9 cellular contexts compared by ENCODE assay signal in genomic region chr3:185959609-185960517, GRCh38. TPM values are rescaled to one million over a fixed set of nuclear protein-coding genes. Genes with fewer than 3 reads are reported as not detected.
DNase-seq lines count a peak whose midpoint lies in the region; ATAC-seq and TF ChIP-seq lines count a peak whose summit lies in the region.
"Had no signal": no experiment of that assay in that cellular context is flagged by ENCODE, and none has a peak within 500 bp of the region (broad histone marks: within the 10 kb centered on the region; RNA-seq: fewer than 3 reads in every experiment).

No MANE protein-coding gene starts in this region.

- no peak for TF ChIP-seq EP300 in SK-N-SH (IDR thresholded peaks at IDR 0.05; ENCODE audit: borderline replicate concordance in 1 of 2, low read depth in 1 of 2, low read length in 1 of 2)

- H3K9me2 ChIP-seq in SK-N-SH, result no peaks in the 10 kb centered on the region

- POLR2A ChIA-PET in SK-N-SH (lab: Yijun Ruan, JAX), result no interaction called here

- H3K9me3 Mint-ChIP-seq in activated T-cell treated with anti-CD3 and anti-CD28 coated beads, Interleukin-2, amount 50 U/mL, for 4 hours, result peaks cover 3% of the 10 kb centered on the region

- H4K20me1 ChIP-seq in SK-N-SH (ENCODE audit: insufficient read depth), result no peaks in the 10 kb centered on the region

- CTCF ChIA-PET in SK-N-SH (lab: Yijun Ruan, JAX), result interaction anchor here (1.2 to 6.3 kb wide), 2 partner anchors 16 to 24 kb away, joined by 4 to 48 read pairs; no protein-coding TSS in a partner anchor

- H3K4me3 ChIP-seq in SK-N-SH (ENCODE audit: low read depth in 2 of 2, low read length in 1 of 2) (no peak overlapping the region), thoracic aorta (peak overlapping the region; percentile 66)

- H3K4me1 Mint-ChIP-seq in activated T-cell treated with anti-CD3 and anti-CD28 coated beads, Interleukin-2, amount 50 U/mL, for 4 hours (ENCODE audit: low read depth), result peaks cover 4% of the 10 kb centered on the region
- H3K4me1 Mint-ChIP-seq: memory B cell had no signal

- peaks cover 3% of the 10 kb centered on the region for H3K27me3 Mint-ChIP-seq in activated T-cell treated with anti-CD3 and anti-CD28 coated beads, Interleukin-2, amount 50 U/mL, for 4 hours (ENCODE audit: low read depth)

- 58% methylated on average over 5 of the region's 5 CpGs for WGBS in SK-N-SH (ENCODE audit: low lambda C conversion rate)

- no peak overlapping the region for H3K4me3 Mint-ChIP-seq in activated T-cell treated with anti-CD3 and anti-CD28 coated beads, Interleukin-2, amount 50 U/mL, for 4 hours
- H3K4me3 Mint-ChIP-seq: memory B cell had no signal

- H3K79me2 ChIP-seq in SK-N-SH (ENCODE audit: insufficient read depth), result no peaks in the 10 kb centered on the region

- H3K27ac ChIP-seq in SK-N-SH (ENCODE audit: low read depth in 2 of 2, low read length in 1 of 2) (no peak overlapping the region), foreskin keratinocyte (peak overlapping the region; percentile 93), thoracic aorta (peak overlapping the region; percentile 45 to 63)

- no peaks in the 10 kb centered on the region for H3K36me3 ChIP-seq in SK-N-SH (replicated peaks in 1 of 2; ENCODE audit: control insufficient read depth in 1 of 2, insufficient read depth in 2 of 2, low read length in 1 of 2)
- H3K36me3 ChIP-seq in thoracic aorta, result no peaks in the 10 kb centered on the region

- no peak overlapping the region for H3K4me2 ChIP-seq in SK-N-SH

- peak; percentile 47 to 55 for ATAC-seq in activated T-cell treated with anti-CD3 and anti-CD28 coated beads, Interleukin-2, amount 50 U/mL, for 4 hours
- ATAC-seq in foreskin keratinocyte (peak; percentile 68), thoracic aorta (ENCODE audit: insufficient number of reproducible peaks, low FRiP score, low read depth) (peak; percentile 56), HG02852 (IDR thresholded peaks at IDR 0.05; ENCODE audit: unreplicated experiment) (no peak), GM18907 (IDR thresholded peaks at IDR 0.05; ENCODE audit: unreplicated experiment) (no peak)

- peak overlapping the region; percentile 52 for H2AFZ ChIP-seq in SK-N-SH (ENCODE audit: low read depth)

- TF ChIP-seq CTCF in SK-N-SH (IDR thresholded peaks at IDR 0.05) (no peak), foreskin keratinocyte (conservative IDR thresholded peaks at IDR 0.05) (peak; percentile 12), thoracic aorta (IDR thresholded peaks at IDR 0.05) (no peak)

- H3K27me3 ChIP-seq in SK-N-SH (ENCODE audit: insufficient read depth) (no peaks in the 10 kb centered on the region; the same call in 1 of the 2 replicates), foreskin keratinocyte (no peaks in the 10 kb centered on the region), thoracic aorta (replicated peaks; ENCODE audit: insufficient read depth) (no peaks in the 10 kb centered on the region)

- no peaks in the 10 kb centered on the region; a peak in 1 of 4 replicates for H3K4me1 ChIP-seq in SK-N-SH (ENCODE audit: control insufficient read depth in 1 of 2, insufficient read depth in 2 of 2, low read depth in 1 of 2, low read length in 1 of 2)
- peaks cover 8% of the 10 kb centered on the region for H3K4me1 ChIP-seq in foreskin keratinocyte
- peaks cover 0 to 2% of the 10 kb centered on the region in 2 donors for H3K4me1 ChIP-seq in thoracic aorta (ENCODE audit: control insufficient read depth in 1 of 2, low read depth in 2 of 2)

- no peaks in the 10 kb centered on the region for H3K9me3 ChIP-seq in SK-N-SH
- no peaks in the 10 kb centered on the region for H3K9me3 ChIP-seq in thoracic aorta

- DNase-seq in activated T-cell treated with anti-CD3 and anti-CD28 coated beads, Interleukin-2, amount 50 U/mL, for 4 hours, result no peak
- DNase-seq in activated T-cell treated with anti-CD3 and anti-CD28 coated beads for 4 hours (no peak), SK-N-SH (no peak), foreskin keratinocyte (peak; percentile 48 to 70), thoracic aorta (ENCODE audit: low spot score) (no peak)
- no peak for DNase-seq in stimulated activated CD4-positive, alpha-beta T cell treated with anti-CD3 and anti-CD28 coated beads, Interleukin-1b, Interleukin-23, amount 100 ng/mL, for 48 hours

- no peaks in the 10 kb centered on the region for H3F3A ChIP-seq in SK-N-SH (replicated peaks; ENCODE audit: insufficient read depth)

- TF ChIP-seq RAD21 in SK-N-SH (IDR thresholded peaks at IDR 0.05; ENCODE audit: low read length), result no peak

- no peak overlapping the region for H3K9ac ChIP-seq in SK-N-SH

- no peaks in the 10 kb centered on the region for H3K36me3 Mint-ChIP-seq in activated T-cell treated with anti-CD3 and anti-CD28 coated beads, Interleukin-2, amount 50 U/mL, for 4 hours (ENCODE audit: insufficient read depth)
- H3K36me3 Mint-ChIP-seq: memory B cell had no signal

TF ChIP-seq in SK-N-SH, 30 proteins besides CTCF, POLR2A, EP300 and RAD21:
- no peak for TF ChIP-seq REST (IDR thresholded peaks at IDR 0.05; ENCODE audit: low read depth, low read length)

RNA-seq across cellular contexts. Expression of gene TRA2B, which starts 22.0 kb away (rescaled TPM):
- 100 to 1,000 TPM; 348 to 373 (median 355) TPM for total RNA-seq in activated T-cell treated with anti-CD3 and anti-CD28 coated beads, Interleukin-2, amount 50 U/mL, for 4 hours
- polyA plus RNA-seq in SK-N-SH (2012; rRNA removed) (192 and 212 TPM in 2 replicates), foreskin keratinocyte (137 and 160 TPM in 2 replicates)
- polyA plus RNA-seq in SK-N-SH (2012; cell fraction: cytosol; rRNA removed), result 185 and 204 TPM in 2 replicates
- polyA plus RNA-seq in SK-N-SH (2012; cell fraction: nucleus; rRNA removed), result 311 and 484 TPM in 2 replicates
- total RNA-seq in foreskin keratinocyte (151 and 167 TPM in 2 replicates), thoracic aorta (100 to 1,000 TPM; 137 to 267 TPM)

Comparison
In these comparisons a context has a peak if more than half of its experiments do, and no peak if none do; other contexts are left out.
1. ATAC-seq: peak in activated T-cell treated with anti-CD3 and anti-CD28 coated beads, Interleukin-2, amount 50 U/mL, for 4 hours (2 of 2), foreskin keratinocyte (single experiment) and thoracic aorta (single experiment); none in HG02852 (single experiment) and GM18907 (single experiment).
2. DNase-seq: peak in foreskin keratinocyte (2 of 2); none in activated T-cell treated with anti-CD3 and anti-CD28 coated beads, Interleukin-2, amount 50 U/mL, for 4 hours (single experiment), activated T-cell treated with anti-CD3 and anti-CD28 coated beads for 4 hours (single experiment), SK-N-SH (single experiment), thoracic aorta (single experiment) and stimulated activated CD4-positive, alpha-beta T cell treated with anti-CD3 and anti-CD28 coated beads, Interleukin-1b, Interleukin-23, amount 100 ng/mL, for 48 hours (single experiment).
3. H3K27ac ChIP-seq: peak in foreskin keratinocyte (single experiment) and thoracic aorta (2 of 2); none in SK-N-SH (0 of 2).